ENCODE assay signal across 11 cellular contexts in genomic region chr6:3001146-3001772, GRCh38. TPM values are rescaled to one million over a fixed set of nuclear protein-coding genes. Genes with fewer than 3 reads are reported as not detected.
A peak's percentile ranks its signal among the peaks of the same experiment; 100 is the strongest.
DNase-seq lines count a peak whose midpoint lies in the region; ATAC-seq, FAIRE-seq and TF ChIP-seq lines count a peak whose summit lies in the region.
"Had no signal": no experiment of that assay in that cellular context is flagged by ENCODE, and none has a peak within 500 bp of the region (broad histone marks: within the 10 kb centered on the region; RNA-seq: fewer than 3 reads in every experiment).

No MANE protein-coding gene starts in this region.

- H2AFZ ChIP-seq in smooth muscle cell (ENCODE audit: low read depth), result no peak overlapping the region

- H3K36me3 Mint-ChIP-seq in activated T-cell treated with anti-CD3 and anti-CD28 coated beads, Interleukin-2, amount 50 U/mL, for 4 hours (ENCODE audit: insufficient read depth), result peaks cover 4% of the 10 kb centered on the region
- H3K36me3 Mint-ChIP-seq in T-cell (peaks cover 30% of the 10 kb centered on the region), glutamatergic neuron (ENCODE audit: unreplicated experiment) (no peaks in the 10 kb centered on the region)

- H3K27ac Mint-ChIP-seq in T-cell (peak overlapping the region in 1 of 2 donors; percentile 34), glutamatergic neuron (ENCODE audit: unreplicated experiment) (no peak overlapping the region)

- peaks cover 6% of the 10 kb centered on the region for H3K4me1 ChIP-seq in smooth muscle cell (ENCODE audit: low read depth)

- no peaks in the 10 kb centered on the region for H3K36me3 ChIP-seq in smooth muscle cell (ENCODE audit: low read depth)
- H3K36me3 ChIP-seq: SJCRH30 had no signal

- H3K27me3 Mint-ChIP-seq in activated T-cell treated with anti-CD3 and anti-CD28 coated beads, Interleukin-2, amount 50 U/mL, for 4 hours (ENCODE audit: low read depth), result no peaks in the 10 kb centered on the region
- H3K27me3 Mint-ChIP-seq in T-cell (no peaks in the 10 kb centered on the region), glutamatergic neuron (ENCODE audit: unreplicated experiment) (peaks cover 1% of the 10 kb centered on the region)

- POLR2A ChIA-PET in T-cell (lab: Charles Lee), result interaction anchor here in 1 of 2 donors (0.7 to 1.0 kb wide), 2 partner anchors 11 to 154 kb away, joined by 3 to 9 read pairs; no protein-coding TSS in a partner anchor

- no peak for TF ChIP-seq CTCF in glutamatergic neuron (IDR thresholded peaks at IDR 0.05; ENCODE audit: partially characterized antibody, unreplicated experiment)
- no peak for TF ChIP-seq CTCF in smooth muscle cell (IDR thresholded peaks at IDR 0.05; ENCODE audit: borderline replicate concordance, insufficient read depth, poor library complexity, severe bottlenecking)

- H3K27me3 ChIP-seq in smooth muscle cell (ENCODE audit: low read depth), result no peaks in the 10 kb centered on the region
- H3K27me3 ChIP-seq: left lung, SJCRH30 had no signal

- H3K79me2 ChIP-seq in smooth muscle cell (ENCODE audit: low read depth), result no peaks in the 10 kb centered on the region

- H3K9me3 Mint-ChIP-seq in activated T-cell treated with anti-CD3 and anti-CD28 coated beads, Interleukin-2, amount 50 U/mL, for 4 hours, result no peaks in the 10 kb centered on the region
- H3K9me3 Mint-ChIP-seq in T-cell (no peaks in the 10 kb centered on the region), glutamatergic neuron (ENCODE audit: unreplicated experiment) (no peaks in the 10 kb centered on the region)

- H3K4me2 ChIP-seq in smooth muscle cell, result no peak overlapping the region

- WGBS in smooth muscle cell (ENCODE audit: low lambda C conversion rate), result 96% methylated on average over 11 of the region's 11 CpGs

- no peak overlapping the region for H3K9ac ChIP-seq in smooth muscle cell (ENCODE audit: low read depth)

- H3K4me1 Mint-ChIP-seq in activated T-cell treated with anti-CD3 and anti-CD28 coated beads, Interleukin-2, amount 50 U/mL, for 4 hours (ENCODE audit: low read depth), result peaks cover 28% of the 10 kb centered on the region
- peaks cover 21 to 37% (median 30%) of the 10 kb centered on the region in 3 donors for H3K4me1 Mint-ChIP-seq in T-cell
- no peaks in the 10 kb centered on the region for H3K4me1 Mint-ChIP-seq in glutamatergic neuron (ENCODE audit: low read depth, unreplicated experiment)

- peak overlapping the region; percentile 86 for H3K4me3 Mint-ChIP-seq in activated T-cell treated with anti-CD3 and anti-CD28 coated beads, Interleukin-2, amount 50 U/mL, for 4 hours
- peak overlapping the region; percentile 85 to 89 (median 88) for H3K4me3 Mint-ChIP-seq in T-cell
- peak overlapping the region; percentile 50 for H3K4me3 Mint-ChIP-seq in glutamatergic neuron (ENCODE audit: unreplicated experiment)

- no peak for FAIRE-seq in RCC 7860 (lab: Jason Lieb, UNC)

- H3K9me3 ChIP-seq in smooth muscle cell (replicated peaks; ENCODE audit: low read depth), result no peaks in the 10 kb centered on the region
- H3K9me3 ChIP-seq: left lung, SJCRH30 had no signal

- H3K4me3 ChIP-seq in smooth muscle cell, result no peak overlapping the region
- H3K4me3 ChIP-seq: SJCRH30 had no signal

- H4K20me1 ChIP-seq in smooth muscle cell (ENCODE audit: low read depth), result no peaks in the 10 kb centered on the region

- ATAC-seq in activated T-cell treated with anti-CD3 and anti-CD28 coated beads, Interleukin-2, amount 50 U/mL, for 4 hours, result no peak
- no peak for ATAC-seq in T-cell (replicated peaks in 1 of 4)
- ATAC-seq: left lung had no signal

- CTCF ChIA-PET in T-cell (lab: Charles Lee), result interaction anchor here (0.6 to 2.5 kb wide), 11 partner anchors 12 to 270 kb away, joined by 3 to 12 read pairs (median 6); no protein-coding TSS in a partner anchor

- peak overlapping the region; percentile 36 for H3K27ac ChIP-seq in smooth muscle cell (ENCODE audit: low read depth)
- H3K27ac ChIP-seq: SJCRH30 had no signal

- DNase-seq in activated T-cell treated with anti-CD3 and anti-CD28 coated beads, Interleukin-2, amount 50 U/mL, for 4 hours, result no peak
- no peak for DNase-seq in activated T-cell treated with anti-CD3 and anti-CD28 coated beads, Interleukin-2, amount 50 U/mL, for 1 hour
- no peak for DNase-seq in T-cell
- no peak for DNase-seq in glutamatergic neuron
- DNase-seq in smooth muscle cell (lab: John Stamatoyannopoulos, UW; ENCODE audit: unreplicated experiment), result no peak
- no peak for DNase-seq in mucosa of gallbladder (ENCODE audit: low spot score)
- no peak for DNase-seq in H4 (ENCODE audit: low spot score)
- DNase-seq in RCC 7860 (ENCODE audit: low spot score), result no peak
- DNase-seq: GOT3, left lung, SJCRH30 had no signal

- peaks cover 4% of the 10 kb centered on the region for H3F3A ChIP-seq in smooth muscle cell (ENCODE audit: low read depth)

RNA-seq across cellular contexts. Expression of gene NQO2, which starts 1.6 kb away (rescaled TPM):
- 10 to 100 TPM; 35.5 to 41.8 (median 38.4) TPM for total RNA-seq in activated T-cell treated with anti-CD3 and anti-CD28 coated beads, Interleukin-2, amount 50 U/mL, for 4 hours
- total RNA-seq in T-cell (10 to 100 TPM in 4 of 5 donors, 1 to 10 TPM in 1; 9.1 to 54.6 (median 33.0) TPM), glutamatergic neuron (ENCODE audit: unreplicated experiment) (28.1 TPM), smooth muscle cell (12.9 and 16.4 TPM in 2 replicates), mucosa of gallbladder (35.0 TPM)
- polyA plus RNA-seq in smooth muscle cell, result 33.6 and 49.0 TPM in 2 replicates
- 119 and 124 TPM in 2 replicates for total RNA-seq in H4 (2014; rRNA removed; shearing (Covaris generic))

RNA-seq across cellular contexts. Expression of gene SERPINB6, which starts 29.9 kb away (rescaled TPM):
- total RNA-seq in activated T-cell treated with anti-CD3 and anti-CD28 coated beads, Interleukin-2, amount 50 U/mL, for 4 hours, result 10 to 100 TPM; 14.9 to 15.9 (median 15.3) TPM
- 10 to 100 TPM; 30.0 to 49.0 (median 38.0) TPM for total RNA-seq in T-cell
- 14.0 TPM for total RNA-seq in glutamatergic neuron (ENCODE audit: unreplicated experiment)
- 67.8 and 85.1 TPM in 2 replicates for total RNA-seq in smooth muscle cell
- 116 and 118 TPM in 2 replicates for polyA plus RNA-seq in smooth muscle cell
- 141 TPM for total RNA-seq in mucosa of gallbladder
- 107 and 115 TPM in 2 replicates for total RNA-seq in H4 (2014; rRNA removed; shearing (Covaris generic))
